Comparison of ENCODE assay signal across 22 cellular contexts in the genomic region with DNA sequence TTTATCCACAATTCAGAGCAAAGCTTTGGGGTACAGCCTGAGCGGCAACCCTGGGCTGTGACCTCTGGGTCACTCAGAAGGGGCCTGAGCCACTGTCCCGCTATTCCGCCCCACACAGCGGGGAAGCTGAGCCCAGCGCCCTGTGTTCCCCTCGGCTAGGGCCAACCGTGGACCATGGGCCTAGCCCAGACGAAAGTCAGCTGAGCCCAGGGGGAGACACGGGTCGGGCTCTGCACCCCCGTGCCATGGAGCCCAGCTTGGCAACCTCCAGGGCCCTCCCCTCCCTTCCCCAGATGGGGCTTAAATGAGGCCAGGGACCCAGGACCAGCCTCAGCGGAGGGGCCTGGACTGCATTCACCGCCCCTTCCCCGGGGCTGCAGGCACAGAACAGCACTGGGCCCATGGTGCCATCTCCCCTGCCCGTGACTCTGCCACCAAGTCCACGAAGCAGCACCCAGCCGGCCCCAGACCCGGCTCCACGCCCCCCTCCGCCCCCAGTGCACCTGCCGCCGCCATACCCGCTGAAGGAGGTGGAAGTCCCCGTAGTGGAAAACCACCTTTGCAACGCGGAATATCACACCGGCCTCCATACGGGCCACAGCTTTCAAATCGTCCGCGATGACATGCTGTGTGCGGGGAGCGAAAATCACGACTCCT. TPM values are rescaled to one million over a fixed set of nuclear protein-coding genes. Genes with fewer than 3 reads are reported as not detected.
DNase-seq lines count a peak whose midpoint lies in the region; ATAC-seq, FAIRE-seq and TF ChIP-seq lines count a peak whose summit lies in the region.
"Had no signal": no experiment of that assay in that cellular context is flagged by ENCODE, and none has a peak within 500 bp of the region (broad histone marks: within the 10 kb centered on the region; RNA-seq: fewer than 3 reads in every experiment).

No MANE protein-coding gene starts in this region.

- H3K4me3 ChIP-seq in SK-N-SH (ENCODE audit: low read depth in 2 of 2, low read length in 1 of 2): no peak overlapping the region
- H3K4me3 ChIP-seq: Peyer's patch, SJCRH30 had no signal

- peaks cover 0 to 5% of the 10 kb centered on the region in 2 donors for H3K4me1 Mint-ChIP-seq in natural killer cell treated with Interleukin-12 subunit alpha and Interleukin-12 subunit beta and Interleukin-15 and Interleukin-18, amount 100 ng/mL, for 72 hours (ENCODE audit: low read depth in 2 of 2)
- H3K4me1 Mint-ChIP-seq in natural killer cell: peaks cover 5 to 6% of the 10 kb centered on the region in 2 donors

- no peak overlapping the region for H3K4me2 ChIP-seq in SK-N-SH

- H3K36me3 ChIP-seq in SK-N-SH (replicated peaks in 1 of 2; ENCODE audit: control insufficient read depth in 1 of 2, insufficient read depth in 2 of 2, low read length in 1 of 2): no peaks in the 10 kb centered on the region
- H3K36me3 ChIP-seq: Peyer's patch, SJCRH30 had no signal

- H3K9me3 ChIP-seq in SK-N-SH: no peaks in the 10 kb centered on the region
- H3K9me3 ChIP-seq: Peyer's patch, SJCRH30 had no signal

- no peak overlapping the region for H3K27ac Mint-ChIP-seq in natural killer cell treated with Interleukin-12 subunit alpha and Interleukin-12 subunit beta and Interleukin-15 and Interleukin-18, amount 100 ng/mL, for 72 hours
- H3K27ac Mint-ChIP-seq in natural killer cell: no peak overlapping the region
- H3K27ac Mint-ChIP-seq: IgD-negative memory B cell had no signal

- H3K79me2 ChIP-seq in SK-N-SH (ENCODE audit: insufficient read depth): no peaks in the 10 kb centered on the region

- H3F3A ChIP-seq in SK-N-SH (replicated peaks; ENCODE audit: insufficient read depth): no peaks in the 10 kb centered on the region

- TF ChIP-seq CTCF in SK-N-SH (IDR thresholded peaks at IDR 0.05): no peak
- no peak for TF ChIP-seq CTCF in natural killer cell (IDR thresholded peaks at IDR 0.05)

- DNase-seq in SK-N-SH (peak; percentile 43), natural killer cell (no peak), iPS-NIHi7 (ENCODE audit: extremely low spot score) (peak; percentile 10), SKM-1 treated with dmso at 0.1 percent for 144 hours (lab: John Stamatoyannopoulos, UW; ENCODE audit: unreplicated experiment) (no peak), HT-29 (ENCODE audit: low spot score) (no peak), H54 (ENCODE audit: insufficient read length, low spot score) (no peak)
- peak; percentile 55 for DNase-seq in natural killer cell treated with Interleukin-12 subunit alpha and Interleukin-12 subunit beta and Interleukin-15 and Interleukin-18, amount 100 ng/mL, for 72 hours (ENCODE audit: low spot score)
- DNase-seq: GOT3, NCI-H1048, NCI-H1417, NCI-H1694, NCI-H2029 treated with DMSO at 0.1 percent for 48 hours, NCI-H446 treated with DMSO at 0.1 percent for 48 hours, NCI-H526, Peyer's patch, SJCRH30 had no signal

- intact Hi-C loops in natural killer cell (cut with micrococcal nuclease): no loop called here

- peaks cover 0 to 13% of the 10 kb centered on the region in 2 donors for H3K27me3 Mint-ChIP-seq in natural killer cell treated with Interleukin-12 subunit alpha and Interleukin-12 subunit beta and Interleukin-15 and Interleukin-18, amount 100 ng/mL, for 72 hours
- H3K27me3 Mint-ChIP-seq in natural killer cell (ENCODE audit: low read depth in 2 of 2): peaks cover 8 to 19% of the 10 kb centered on the region in 2 donors

- H3K27ac ChIP-seq in SK-N-SH (ENCODE audit: low read depth in 2 of 2, low read length in 1 of 2): no peak overlapping the region
- H3K27ac ChIP-seq: Peyer's patch, SJCRH30 had no signal

- no peak overlapping the region for H3K9ac ChIP-seq in SK-N-SH

- H4K20me1 ChIP-seq in SK-N-SH (ENCODE audit: insufficient read depth): no peaks in the 10 kb centered on the region

- TF ChIP-seq RAD21 in SK-N-SH (IDR thresholded peaks at IDR 0.05; ENCODE audit: low read length): no peak

- no peak for TF ChIP-seq POLR2A in H54 (IDR thresholded peaks at IDR 0.05; ENCODE audit: low read depth, low read length)

- no peak for FAIRE-seq in H54 (lab: Jason Lieb, UNC)
- FAIRE-seq: G401.6 had no signal

- no peak overlapping the region for H2AFZ ChIP-seq in SK-N-SH (ENCODE audit: low read depth)

- no peak overlapping the region for H3K4me3 Mint-ChIP-seq in natural killer cell treated with Interleukin-12 subunit alpha and Interleukin-12 subunit beta and Interleukin-15 and Interleukin-18, amount 100 ng/mL, for 72 hours
- no peak overlapping the region for H3K4me3 Mint-ChIP-seq in natural killer cell
- H3K4me3 Mint-ChIP-seq: IgD-negative memory B cell had no signal

- no peaks in the 10 kb centered on the region for H3K9me2 ChIP-seq in SK-N-SH

- POLR2A ChIA-PET in SK-N-SH (lab: Yijun Ruan, JAX): no interaction called here

- H3K4me1 ChIP-seq in SK-N-SH (ENCODE audit: control insufficient read depth in 1 of 2, insufficient read depth in 2 of 2, low read depth in 1 of 2, low read length in 1 of 2): peaks cover 0 to 2% of the 10 kb centered on the region in 2 experiments; a peak in 1 of 4 replicates
- H3K4me1 ChIP-seq: SJCRH30 had no signal

- CTCF ChIA-PET in SK-N-SH (lab: Yijun Ruan, JAX): no interaction called here

- peaks cover 54% of the 10 kb centered on the region for H3K27me3 ChIP-seq in SK-N-SH (ENCODE audit: insufficient read depth)

- ATAC-seq in SK-N-SH treated with all-trans-retinoic acid at 6 μM for 48 hours (no peak), natural killer cell (no peak)
- no peak for ATAC-seq in natural killer cell treated with Interleukin-12 subunit alpha and Interleukin-12 subunit beta and Interleukin-15 and Interleukin-18, amount 100 ng/mL, for 72 hours

- WGBS in SK-N-SH (ENCODE audit: low lambda C conversion rate): 40% methylated on average over 4 of the region's 34 CpGs

- no peak for TF ChIP-seq EP300 in SK-N-SH (IDR thresholded peaks at IDR 0.05; ENCODE audit: borderline replicate concordance in 1 of 2, low read depth in 1 of 2, low read length in 1 of 2)

- no peaks in the 10 kb centered on the region for H3K9me3 Mint-ChIP-seq in natural killer cell treated with Interleukin-12 subunit alpha and Interleukin-12 subunit beta and Interleukin-15 and Interleukin-18, amount 100 ng/mL, for 72 hours
- no peaks in the 10 kb centered on the region for H3K9me3 Mint-ChIP-seq in natural killer cell
- H3K9me3 Mint-ChIP-seq: IgD-negative memory B cell had no signal

- H3K36me3 Mint-ChIP-seq in natural killer cell treated with Interleukin-12 subunit alpha and Interleukin-12 subunit beta and Interleukin-15 and Interleukin-18, amount 100 ng/mL, for 72 hours: no peaks in the 10 kb centered on the region
- H3K36me3 Mint-ChIP-seq in natural killer cell: no peaks in the 10 kb centered on the region
- H3K36me3 Mint-ChIP-seq: IgD-negative memory B cell had no signal

TF ChIP-seq in SK-N-SH, 30 proteins besides CTCF, POLR2A, EP300 and RAD21 (continues in another document):
- TF ChIP-seq POLR2AphosphoS5 (IDR thresholded peaks at IDR 0.05; ENCODE audit: low read depth, low read length) (no peak), CHD2 (IDR thresholded peaks at IDR 0.05; ENCODE audit: low read length, partially characterized antibody) (no peak)

TF ChIP-seq in SK-N-SH treated with all-trans-retinoic acid at 6 μM for 48 hours, 23 proteins besides CTCF, POLR2A, EP300 and RAD21:
- TF ChIP-seq ARNTL (CRISPR knock-in tag; IDR thresholded peaks at IDR 0.05; ENCODE audit: borderline replicate concordance, low read depth) (no peak), ZNF565 (CRISPR knock-in tag; conservative IDR thresholded peaks at IDR 0.05; ENCODE audit: low read depth) (no peak), OSR1 (CRISPR knock-in tag; IDR thresholded peaks at IDR 0.05) (no peak)

RNA-seq across cellular contexts. Expression of a gene that starts 1.8 kb away (rescaled TPM):
- not detected in 2 replicates for polyA plus RNA-seq in SK-N-SH (2012; rRNA removed)
- not detected in 2 replicates for polyA plus RNA-seq in SK-N-SH (2012; cell fraction: cytosol; rRNA removed)
- polyA plus RNA-seq in SK-N-SH (2012; cell fraction: nucleus; rRNA removed): not detected in 2 replicates
- not detected for total RNA-seq in natural killer cell treated with Interleukin-12 subunit alpha and Interleukin-12 subunit beta and Interleukin-15 and Interleukin-18, amount 100 ng/mL, for 72 hours
- 1 to 10 TPM in 1 of 3 donors, not detected in 2; 3.2 TPM for total RNA-seq in natural killer cell
- total RNA-seq in HT-29 (2014; rRNA removed; shearing (Covaris generic)): not detected in 2 replicates
- total RNA-seq: A172, OCI-LY7, SJCRH30 had no signal
- polyA plus RNA-seq: BJ, IgD-negative memory B cell had no signal

RNA-seq across cellular contexts. Expression of a gene that starts 17.2 kb away (rescaled TPM):
- not detected in 2 replicates for polyA plus RNA-seq in SK-N-SH (2012; rRNA removed)
- polyA plus RNA-seq in SK-N-SH (2012; cell fraction: cytosol; rRNA removed): not detected in 2 replicates
- 0.06 TPM in 1 of 2 replicates, not detected in the other for polyA plus RNA-seq in SK-N-SH (2012; cell fraction: nucleus; rRNA removed)
- 1 to 10 TPM in 1 of 2 donors, not detected in 1; 6.6 TPM for total RNA-seq in natural killer cell treated with Interleukin-12 subunit alpha and Interleukin-12 subunit beta and Interleukin-15 and Interleukin-18, amount 100 ng/mL, for 72 hours
- 10 to 100 TPM in 1 of 3 donors, under 1 TPM in 1, not detected in 1; 0.82 to 13.4 TPM for total RNA-seq in natural killer cell
- total RNA-seq in HT-29 (2014; rRNA removed; shearing (Covaris generic)): not detected in 2 replicates
- total RNA-seq: OCI-LY7, SJCRH30 had no signal
- polyA plus RNA-seq: BJ, IgD-negative memory B cell had no signal

RNA-seq across cellular contexts. Expression of a gene that starts 27.7 kb away (rescaled TPM):
- not detected in 2 replicates for polyA plus RNA-seq in SK-N-SH (2012; rRNA removed)
- not detected in 2 replicates for polyA plus RNA-seq in SK-N-SH (2012; cell fraction: cytosol; rRNA removed)
- not detected in 2 replicates for polyA plus RNA-seq in SK-N-SH (2012; cell fraction: nucleus; rRNA removed)
- total RNA-seq in natural killer cell treated with Interleukin-12 subunit alpha and Interleukin-12 subunit beta and Interleukin-15 and Interleukin-18, amount 100 ng/mL, for 72 hours: 1 to 10 TPM in 1 of 2 donors, not detected in 1; 1.0 TPM
- 10 to 100 TPM in 1 of 3 donors, not detected in 2; 12.6 TPM for total RNA-seq in natural killer cell
- total RNA-seq in HT-29 (2014; rRNA removed; shearing (Covaris generic)): not detected in 2 replicates
- total RNA-seq: A172, OCI-LY7, SJCRH30 had no signal
- polyA plus RNA-seq: BJ, IgD-negative memory B cell had no signal

RNA-seq across cellular contexts. Expression of a gene that starts 32.6 kb away (rescaled TPM):
- polyA plus RNA-seq in SK-N-SH (2012; rRNA removed): not detected in 2 replicates
- polyA plus RNA-seq in SK-N-SH (2012; cell fraction: cytosol; rRNA removed): not detected in 2 replicates
- 0.05 TPM in 1 of 2 replicates, not detected in the other for polyA plus RNA-seq in SK-N-SH (2012; cell fraction: nucleus; rRNA removed)
- 1 to 10 TPM in 1 of 2 donors, not detected in 1; 1.3 TPM for total RNA-seq in natural killer cell treated with Interleukin-12 subunit alpha and Interleukin-12 subunit beta and Interleukin-15 and Interleukin-18, amount 100 ng/mL, for 72 hours
- total RNA-seq in natural killer cell: under 1 TPM in 1 of 3 donors, not detected in 2; 0.40 TPM
- total RNA-seq in HT-29 (2014; rRNA removed; shearing (Covaris generic)): 0.31 TPM in 1 of 2 replicates, not detected in the other
- total RNA-seq: OCI-LY7, SJCRH30 had no signal
- polyA plus RNA-seq: BJ, IgD-negative memory B cell had no signal

RNA-seq across cellular contexts. Expression of a gene that starts 51.7 kb away (rescaled TPM):
- polyA plus RNA-seq in SK-N-SH (2012; rRNA removed): 107 and 113 TPM in 2 replicates
- 126 and 141 TPM in 2 replicates for polyA plus RNA-seq in SK-N-SH (2012; cell fraction: cytosol; rRNA removed)
- polyA plus RNA-seq in SK-N-SH (2012; cell fraction: nucleus; rRNA removed): 116 and 131 TPM in 2 replicates
- 100 to 1,000 TPM; 202 to 246 TPM for total RNA-seq in natural killer cell treated with Interleukin-12 subunit alpha and Interleukin-12 subunit beta and Interleukin-15 and Interleukin-18, amount 100 ng/mL, for 72 hours
- total RNA-seq in natural killer cell: 100 to 1,000 TPM; 367 to 412 (median 383) TPM
- total RNA-seq in HT-29 (2014; rRNA removed; shearing (Covaris generic)): 90.1 and 116 TPM in 2 replicates

Comparison
In these comparisons a context has a peak if more than half of its experiments do, and no peak if none do; other contexts are left out.
1. DNase-seq: peak in SK-N-SH (single experiment), natural killer cell treated with Interleukin-12 subunit alpha and Interleukin-12 subunit beta and Interleukin-15 and Interleukin-18, amount 100 ng/mL, for 72 hours (single experiment) and iPS-NIHi7 (single experiment); none in natural killer cell (single experiment), SKM-1 treated with dmso at 0.1 percent for 144 hours (single experiment), HT-29 (single experiment) and H54 (single experiment).